In the genomic region with DNA sequence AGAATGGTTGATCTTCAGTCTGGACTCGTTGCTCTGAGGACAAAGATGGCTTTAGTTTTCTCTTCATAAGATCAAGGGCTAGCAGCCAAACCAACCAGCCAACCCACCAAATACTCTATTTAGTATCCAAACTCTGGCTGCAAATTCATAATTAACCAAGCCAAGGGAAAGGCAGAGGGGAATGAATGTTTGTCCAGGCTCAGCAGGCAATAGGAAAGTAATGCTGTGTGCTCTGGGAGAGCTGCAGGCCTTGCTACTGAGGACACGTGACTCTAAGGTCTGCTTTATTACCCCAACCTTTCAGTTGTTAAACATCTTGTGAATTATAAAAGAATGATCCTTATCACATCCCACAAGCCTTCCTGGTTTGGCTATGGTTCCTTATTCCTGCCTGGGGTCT, we compare ENCODE assay signal across 28 cellular contexts. TPM values are rescaled to one million over a fixed set of nuclear protein-coding genes. Genes with fewer than 3 reads are reported as not detected.
A peak's percentile ranks its signal among the peaks of the same experiment; 100 is the strongest.
DNase-seq lines count a peak whose midpoint lies in the region; ATAC-seq lines count a peak whose summit lies in the region.
"Had no signal": no experiment of that assay in that cellular context is flagged by ENCODE, and none has a peak within 500 bp of the region (broad histone marks: within the 10 kb centered on the region; RNA-seq: fewer than 3 reads in every experiment).

No MANE protein-coding gene starts in this region.

- intact Hi-C loops in posterior vena cava (cut with DNase I), result no loop called here

- no peak for ATAC-seq in GM19395 (IDR thresholded peaks at IDR 0.05; ENCODE audit: unreplicated experiment)
- ATAC-seq: activated naive CD4-positive, alpha-beta T cell treated with anti-CD3 and anti-CD28 coated beads, Interleukin-2, amount 50 U/mL, for 72 hours; foreskin keratinocyte; GM23338; pancreas; T-cell had no signal

- DNase-seq in RPMI7951 (ENCODE audit: low read depth) (peak; percentile 10), cerebellar cortex (ENCODE audit: low spot score) (peak; percentile 22), inferior parietal cortex (ENCODE audit: extremely low spot score) (peak; percentile 35), superior temporal gyrus (ENCODE audit: extremely low spot score) (peak; percentile 51), posterior vena cava (ENCODE audit: low spot score) (no peak)
- no peak for DNase-seq in activated CD8-positive, alpha-beta memory T cell treated with anti-CD3 and anti-CD28 coated beads, Interleukin-2, amount 50 U/mL, for 48 hours
- DNase-seq: activated CD4-positive, alpha-beta T cell treated with anti-CD3 and anti-CD28 coated beads for 48 hours; Calu3; cortex of kidney; DMS79 treated with DMSO at 0.1 percent for 48 hours; GF-D8; mesendoderm; NCI-H1092; NCI-H1694; NCI-H82; pancreas; RPMI8226; sigmoid colon; stimulated activated CD4-positive, alpha-beta T cell treated with anti-CD3 and anti-CD28 coated beads, Interleukin-12 subunit alpha, Interleukin-12 subunit beta, amount 100 ng/mL, for 4 hours; stimulated activated CD4-positive, alpha-beta T cell treated with anti-CD3 and anti-CD28 coated beads, Interleukin-2, amount 100 ng/mL, for 48 hours; T-cell; tibial artery; WERI-Rb-1 had no signal

RNA-seq across cellular contexts. Expression of gene GALNT15, which starts 52.3 kb away (rescaled TPM):
- total RNA-seq in RPMI7951 (2014; rRNA removed; shearing (Covaris generic)), result 0.12 TPM in 1 of 2 replicates, not detected in the other
- total RNA-seq in posterior vena cava, result 100 to 1,000 TPM in 1 of 2 donors, 10 to 100 TPM in 1; 62.2 to 130 TPM
- total RNA-seq: Calu3, foreskin keratinocyte, HT-29 had no signal

Comparison
In these comparisons a context has a peak if more than half of its experiments do, and no peak if none do; other contexts are left out.
1. DNase-seq: peak in RPMI7951 (single experiment), cerebellar cortex (single experiment), inferior parietal cortex (single experiment) and superior temporal gyrus (single experiment); none in activated CD8-positive, alpha-beta memory T cell treated with anti-CD3 and anti-CD28 coated beads, Interleukin-2, amount 50 U/mL, for 48 hours (single experiment) and posterior vena cava (single experiment).
2. RNA of gene GALNT15, which starts 52.3 kb away (total RNA-seq): 62.2 to 130 TPM in posterior vena cava; 0.12 TPM in RPMI7951; every median in the first group is over 10 times any median in the second.